22 cellular contexts compared by ENCODE assay signal in the genomic region with DNA sequence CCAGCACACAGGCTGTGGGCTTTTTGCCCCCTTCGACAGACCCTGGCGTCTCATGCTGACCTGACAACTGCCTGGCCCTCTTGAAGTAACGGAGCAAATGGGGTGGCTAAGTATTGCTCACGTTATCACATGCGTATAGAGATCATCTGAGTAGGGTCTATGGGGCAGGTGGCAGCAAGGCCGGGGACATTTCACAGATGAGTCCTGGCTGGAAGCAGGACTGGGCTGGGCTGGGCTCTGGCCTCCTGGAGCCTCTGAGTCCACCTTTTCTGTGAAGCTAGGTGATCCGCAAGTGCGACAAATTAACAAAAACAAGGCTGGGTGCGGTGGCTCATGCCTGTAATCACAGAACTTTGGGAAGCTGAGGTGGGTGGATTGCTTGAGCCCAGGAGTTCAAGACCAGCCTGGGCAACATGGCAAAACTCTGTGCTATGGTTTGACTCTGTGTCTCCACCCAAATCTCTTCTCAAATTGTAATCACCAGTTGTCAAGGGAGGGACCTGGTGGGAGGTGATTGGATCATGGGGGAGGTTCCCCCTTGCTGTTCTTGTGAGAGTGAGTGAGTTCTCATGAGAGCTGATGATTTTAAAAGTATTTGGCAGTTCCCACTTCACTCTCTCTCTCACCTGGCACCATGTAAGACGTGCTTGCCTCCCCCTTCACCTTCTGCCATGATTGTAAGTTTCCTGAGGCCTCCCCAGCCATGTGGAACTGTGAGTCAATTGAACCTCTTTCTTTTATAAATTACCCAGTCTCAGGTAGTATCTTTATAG.
DNase-seq lines count a peak whose midpoint lies in the region; FAIRE-seq and TF ChIP-seq lines count a peak whose summit lies in the region.
"Had no signal": no experiment of that assay in that cellular context is flagged by ENCODE, and none has a peak within 500 bp of the region (broad histone marks: within the 10 kb centered on the region; RNA-seq: fewer than 3 reads in every experiment).

No MANE protein-coding gene starts in this region.

- no peak overlapping the region for H3K27ac ChIP-seq in kidney (ENCODE audit: low read depth in 2 of 2, low read length in 2 of 2)

- no peak overlapping the region for H3K9ac ChIP-seq in kidney (ENCODE audit: low read length in 2 of 2)

- no peak overlapping the region for H3K4me3 ChIP-seq in kidney (ENCODE audit: low read length in 2 of 2)
- H3K4me3 ChIP-seq: GM12878 had no signal

- peaks cover 0 to 2% of the 10 kb centered on the region in 2 donors for H3K9me3 ChIP-seq in kidney (ENCODE audit: control insufficient read depth in 1 of 2, low read length in 2 of 2)
- H3K9me3 ChIP-seq: BE2C had no signal

- H3K4me1 ChIP-seq in kidney (ENCODE audit: control insufficient read depth in 1 of 2, insufficient read depth in 1 of 2, low read depth in 1 of 2, low read length in 2 of 2), result no peaks in the 10 kb centered on the region
- H3K4me1 ChIP-seq: BE2C had no signal

- peak; percentile 20 for DNase-seq in islet precursor cell
- DNase-seq in kidney, result peak; percentile 14
- peak; percentile 16 for DNase-seq in putamen (ENCODE audit: low spot score)
- peak; percentile 36 for DNase-seq in ureter (ENCODE audit: low spot score)
- DNase-seq in hypothalamus (lab: John Stamatoyannopoulos, UW), result no peak
- no peak for DNase-seq in NCI-H446 treated with DMSO at 0.1 percent for 48 hours (lab: John Stamatoyannopoulos, UW)
- DNase-seq: ACHN; BE2C; C1 segment of cervical spinal cord; CD4-positive, CD25-positive, alpha-beta regulatory T cell; CD8-positive, alpha-beta memory T cell; COR-L47; DMS 273 treated with DMSO at 0.1 percent for 48 hours; DMS53; DND-41; EL; GOT3; H7; IMR-90 had no signal

- FAIRE-seq in kidney (lab: Jason Lieb, UNC), result no peak
- FAIRE-seq: A204.1, GM12878, HTR-8/SVneo had no signal

- TF ChIP-seq CTCF in kidney (IDR thresholded peaks at IDR 0.05; ENCODE audit: borderline replicate concordance, extremely low read depth, insufficient read depth), result no peak

- peaks cover 0 to 3% of the 10 kb centered on the region in 2 donors for H3K36me3 ChIP-seq in kidney (ENCODE audit: control insufficient read depth in 1 of 2, insufficient read depth in 2 of 2, low read length in 2 of 2)
- H3K36me3 ChIP-seq: BE2C had no signal

- intact Hi-C loops in kidney (cut with DNase I), result no loop called here

Comparison
In these comparisons a context has a peak if more than half of its experiments do, and no peak if none do; other contexts are left out.
1. DNase-seq: peak in islet precursor cell (single experiment), kidney (single experiment), putamen (single experiment) and ureter (single experiment); none in hypothalamus (0 of 51) and NCI-H446 treated with DMSO at 0.1 percent for 48 hours (single experiment).